Comparison of ENCODE assay signal across 1 cellular context in genomic region chr9:99633260-99633659, GRCh38.
TF ChIP-seq lines count a peak whose summit lies in the region.

No MANE protein-coding gene starts in this region.

TF ChIP-seq in SK-N-SH, 30 proteins besides CTCF, POLR2A, EP300 and RAD21 (continued from another document):
- no peak for TF ChIP-seq USF2 (IDR thresholded peaks at IDR 0.05; ENCODE audit: borderline replicate concordance, low read depth, low read length)
- TF ChIP-seq ELF1 (IDR thresholded peaks at IDR 0.05) = no peak
- TF ChIP-seq IRF3 (IDR thresholded peaks at IDR 0.05; ENCODE audit: low read depth, low read length) = no peak
- TF ChIP-seq TCF12 (IDR thresholded peaks at IDR 0.05) = no peak
- no peak for TF ChIP-seq SIN3A (IDR thresholded peaks at IDR 0.05; ENCODE audit: borderline replicate concordance, low read depth, low read length)
- TF ChIP-seq REST (IDR thresholded peaks at IDR 0.05; ENCODE audit: low read depth, low read length) = no peak
- TF ChIP-seq ZBTB33 (IDR thresholded peaks at IDR 0.05; ENCODE audit: borderline replicate concordance, low read depth) = no peak
- no peak for TF ChIP-seq TEAD4 (IDR thresholded peaks at IDR 0.05; ENCODE audit: borderline replicate concordance, insufficient read depth)
- no peak for TF ChIP-seq SMC3 (IDR thresholded peaks at IDR 0.05; ENCODE audit: low read depth, low read length)
- no peak for TF ChIP-seq RXRA (IDR thresholded peaks at IDR 0.05; ENCODE audit: borderline replicate concordance, low read depth)
- TF ChIP-seq USF1 (IDR thresholded peaks at IDR 0.05; ENCODE audit: borderline replicate concordance, low read depth) = no peak
TF ChIP-seq in SK-N-SH: peak in this region for 0.
